In genomic region chr19:12064266-12065099, GRCh38 we compare ENCODE assay signal across 8 cellular contexts. TPM values are rescaled to one million over a fixed set of nuclear protein-coding genes. Genes with fewer than 3 reads are reported as not detected.
DNase-seq lines count a peak whose midpoint lies in the region; ATAC-seq, FAIRE-seq and TF ChIP-seq lines count a peak whose summit lies in the region.

Gene ZNF844, plus strand, starts transcription at chr19:12064731. Its CDS starts 143 bp downstream, at chr19:12064874.

- POLR2A ChIA-PET in CD4-positive, alpha-beta T cell (lab: Charles Lee): interaction anchor here (0.9 kb wide), 1 partner anchor 98 kb away, joined by 4 read pairs; the partner anchor contains the start of gene ZNF136

- peak within 1 kb of the TSS; percentile 27; the same call in 1 of the 2 replicates for H3K4me2 ChIP-seq in MM.1S (ENCODE audit: low read depth, low read length)

- no peak for FAIRE-seq in small intestine (lab: Jason Lieb, UNC)

- peaks cover 2% of the 10 kb centered on the region for H3K9me3 Mint-ChIP-seq in CD4-positive, alpha-beta T cell

- no peak within 1 kb of the TSS for H2AFZ ChIP-seq in MM.1S (ENCODE audit: low read length)

- no peak for TF ChIP-seq CTCF in CD4-positive, alpha-beta T cell (IDR thresholded peaks at IDR 0.05)
- TF ChIP-seq CTCF in MM.1S (IDR thresholded peaks at IDR 0.05; ENCODE audit: low read length): no peak

- CTCF ChIA-PET in CD4-positive, alpha-beta T cell (lab: Charles Lee): no interaction called here

- 3 to 7% (median 3%) methylated on average over 31 to 50 of the region's 50 CpGs for WGBS in small intestine, 3 donors

- H4K20me1 ChIP-seq in MM.1S (ENCODE audit: insufficient read depth, low read length): no peaks in the 10 kb centered on the region

- H3K27me3 ChIP-seq in CD4-positive, alpha-beta T cell (ENCODE audit: control insufficient read depth, insufficient read depth, low read length): no peaks in the 10 kb centered on the region
- H3K27me3 ChIP-seq in MM.1S (replicated peaks; ENCODE audit: insufficient read depth, low read length) (no peaks in the 10 kb centered on the region), small intestine (ENCODE audit: control insufficient read depth in 2 of 2, insufficient read depth in 2 of 2, low read length in 2 of 2) (no peaks in the 10 kb centered on the region)

- peak within 1 kb of the TSS; percentile 91 for H3K4me3 Mint-ChIP-seq in CD4-positive, alpha-beta T cell

- peaks cover 34% of the 10 kb centered on the region for H3K36me3 Mint-ChIP-seq in CD4-positive, alpha-beta T cell (ENCODE audit: low read depth)

- no peak within 1 kb of the TSS for H3K9ac ChIP-seq in MM.1S (ENCODE audit: low read length)

- H3K79me2 ChIP-seq in MM.1S (ENCODE audit: low read length): no peaks in the 10 kb centered on the region

- intact Hi-C loops in CD4-positive, alpha-beta T cell (cut with DNase I, micrococcal nuclease): loop anchor here in 1 of 2 experiments (2.0 kb wide), 1 partner anchor 140 kb away; the partner anchor contains the start of gene ZNF700

- H3K36me3 ChIP-seq in MM.1S (replicated peaks; ENCODE audit: insufficient read depth, low read length): no peaks in the 10 kb centered on the region
- H3K36me3 ChIP-seq in small intestine (ENCODE audit: control insufficient read depth in 2 of 2, insufficient read depth in 2 of 2, low read length in 2 of 2): no peaks in the 10 kb centered on the region

- H3K4me3 ChIP-seq in MM.1S (ENCODE audit: low read length) (peak within 1 kb of the TSS; percentile 41; the same call in 1 of the 2 replicates), small intestine (ENCODE audit: low read depth in 1 of 2, low read length in 2 of 2) (peak within 1 kb of the TSS; percentile 87 to 88)

- H3K9me2 ChIP-seq in MM.1S (replicated peaks; ENCODE audit: insufficient read depth, low read length): no peaks in the 10 kb centered on the region

- ATAC-seq in CD4-positive, alpha-beta T cell (ENCODE audit: poor library complexity): peak; percentile 87
- ATAC-seq in GM21423 (IDR thresholded peaks at IDR 0.05; ENCODE audit: unreplicated experiment): peak; percentile 88

- H3K9me3 ChIP-seq in CD4-positive, alpha-beta T cell (ENCODE audit: control insufficient read depth, low read length): peaks cover 13% of the 10 kb centered on the region
- H3K9me3 ChIP-seq in MM.1S (replicated peaks; ENCODE audit: insufficient read depth, low read length): no peaks in the 10 kb centered on the region
- no peaks in the 10 kb centered on the region for H3K9me3 ChIP-seq in small intestine (ENCODE audit: control insufficient read depth, low read depth)

- peak within 1 kb of the TSS; percentile 65 for H3K27ac Mint-ChIP-seq in CD4-positive, alpha-beta T cell

- no peaks in the 10 kb centered on the region for H3F3A ChIP-seq in MM.1S (ENCODE audit: insufficient read depth, low read length)

- H3K27ac ChIP-seq in CD4-positive, alpha-beta T cell (ENCODE audit: low read depth, low read length): peak within 1 kb of the TSS; percentile 46
- H3K27ac ChIP-seq in MM.1S (ENCODE audit: low read length): no peak within 1 kb of the TSS
- peak within 1 kb of the TSS; percentile 84 to 96 for H3K27ac ChIP-seq in small intestine (ENCODE audit: low read depth in 1 of 2, low read length in 1 of 2)

- DNase-seq in CD4-positive, alpha-beta T cell: peak; percentile 40 to 77 (median 60)
- no peak for DNase-seq in MM.1S
- peak; percentile 23 for DNase-seq in activated CD4-positive, CD25-positive, alpha-beta regulatory T cell treated with anti-CD3 and anti-CD28 coated beads, Interleukin-2, amount 50 U/mL, for 16 hours (ENCODE audit: low read depth, low spot score)
- DNase-seq in cerebellar cortex (ENCODE audit: low spot score): peak; percentile 95
- peak; percentile 92 for DNase-seq in iris pigment epithelial cell (ENCODE audit: low read depth)
- DNase-seq in small intestine: peak; percentile 94
- DNase-seq in NOMO-1 treated with DMSO at 0.1 percent for 48 hours (lab: John Stamatoyannopoulos, UW; ENCODE audit: unreplicated experiment): no peak

- no peaks in the 10 kb centered on the region for H3K27me3 Mint-ChIP-seq in CD4-positive, alpha-beta T cell

- H3K4me1 ChIP-seq in MM.1S (ENCODE audit: low read length) (no peaks in the 10 kb centered on the region), small intestine (ENCODE audit: control insufficient read depth in 2 of 2, insufficient read depth in 1 of 2, low read depth in 1 of 2, low read length in 1 of 2) (no peaks in the 10 kb centered on the region)

- H3K4me1 Mint-ChIP-seq in CD4-positive, alpha-beta T cell (ENCODE audit: low read depth): peaks cover 8% of the 10 kb centered on the region

RNA-seq across cellular contexts. Expression of gene ZNF844, which starts in this region (rescaled TPM):
- total RNA-seq in CD4-positive, alpha-beta T cell: 10 to 100 TPM; 22.2 to 23.7 TPM
- 1 to 10 TPM; 1.6 to 3.0 (median 1.8) TPM for polyA plus RNA-seq in small intestine

Comparison
In these comparisons a context has a peak if more than half of its experiments do, and no peak if none do; other contexts are left out.
1. DNase-seq: peak in CD4-positive, alpha-beta T cell (10 of 10), activated CD4-positive, CD25-positive, alpha-beta regulatory T cell treated with anti-CD3 and anti-CD28 coated beads, Interleukin-2, amount 50 U/mL, for 16 hours (single experiment), cerebellar cortex (single experiment), iris pigment epithelial cell (single experiment) and small intestine (single experiment); none in MM.1S (single experiment) and NOMO-1 treated with DMSO at 0.1 percent for 48 hours (single experiment).